Comparison of ENCODE assay signal across 9 cellular contexts in the genomic region with DNA sequence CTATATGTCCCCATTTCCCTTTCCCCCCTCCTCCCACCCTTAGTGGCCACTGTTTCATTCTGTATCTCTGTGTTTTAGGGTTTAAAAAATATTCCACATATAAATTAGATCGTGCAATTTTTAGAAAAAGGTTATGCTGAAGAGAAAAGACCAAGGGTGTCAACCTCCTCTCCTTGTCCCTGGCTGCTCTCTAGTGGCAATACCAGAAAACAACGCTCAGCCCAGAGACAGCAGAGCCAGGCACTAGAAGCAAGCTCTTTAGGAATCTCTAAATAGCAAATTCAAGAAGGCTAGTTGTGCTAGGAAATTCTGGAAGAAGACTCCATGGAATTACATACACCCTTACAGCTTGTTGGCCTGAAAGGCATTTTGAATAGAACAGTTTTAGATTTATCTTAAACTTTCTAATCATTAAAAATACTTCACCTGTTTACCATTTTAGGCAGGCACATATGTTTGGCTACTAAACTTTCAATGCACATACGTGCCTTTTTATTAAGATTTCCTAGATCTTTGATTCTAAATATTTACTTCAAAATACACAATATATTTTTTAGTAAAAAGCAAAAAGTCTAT. TPM values are rescaled to one million over a fixed set of nuclear protein-coding genes. Genes with fewer than 3 reads are reported as not detected.
A peak's percentile ranks its signal among the peaks of the same experiment; 100 is the strongest.
DNase-seq lines count a peak whose midpoint lies in the region; ATAC-seq, FAIRE-seq and TF ChIP-seq lines count a peak whose summit lies in the region.
"Had no signal": no experiment of that assay in that cellular context is flagged by ENCODE, and none has a peak within 500 bp of the region (broad histone marks: within the 10 kb centered on the region; RNA-seq: fewer than 3 reads in every experiment).

No MANE protein-coding gene starts in this region.

- no peaks in the 10 kb centered on the region for H3K4me1 ChIP-seq in adrenal gland (replicated peaks in 1 of 2)
- peaks cover 5% of the 10 kb centered on the region for H3K4me1 ChIP-seq in right cardiac atrium (ENCODE audit: control insufficient read depth, insufficient read depth, low read length)
- no peaks in the 10 kb centered on the region for H3K4me1 ChIP-seq in small intestine (ENCODE audit: control insufficient read depth in 2 of 2, insufficient read depth in 1 of 2, low read depth in 1 of 2, low read length in 1 of 2)

- H3K36me3 ChIP-seq in adrenal gland (replicated peaks in 1 of 2) (no peaks in the 10 kb centered on the region), small intestine (ENCODE audit: control insufficient read depth in 2 of 2, insufficient read depth in 2 of 2, low read length in 2 of 2) (no peaks in the 10 kb centered on the region)

- intact Hi-C loops in adrenal gland (cut with DNase I), result no loop called here
- intact Hi-C loops in right cardiac atrium (cut with DNase I), result no loop called here

- 22 to 32% (median 30%) methylated on average over 3 of the region's 3 CpGs for WGBS in adrenal gland, 4 donors
- WGBS in right cardiac atrium, result 27% methylated on average over 3 of the region's 3 CpGs
- WGBS in small intestine, 3 donors, result 24 to 33% (median 33%) methylated on average over 3 of the region's 3 CpGs

- H3K27ac ChIP-seq in adrenal gland, result no peak overlapping the region
- H3K27ac ChIP-seq in right cardiac atrium (ENCODE audit: low read length), result no peak overlapping the region
- H3K27ac ChIP-seq in small intestine (ENCODE audit: low read depth in 1 of 2, low read length in 1 of 2), result no peak overlapping the region

- TF ChIP-seq CTCF in AG09319 (IDR thresholded peaks at IDR 0.05; ENCODE audit: low read depth, low read length) (peak; percentile 88), GM12874 (IDR thresholded peaks at IDR 0.05; ENCODE audit: insufficient read depth, low read depth, low read length) (peak; percentile 57), adrenal gland (IDR thresholded peaks at IDR 0.05) (peak; percentile 15 to 57 (median 46))

- no peak for FAIRE-seq in small intestine (lab: Jason Lieb, UNC)

- H3K27me3 ChIP-seq in adrenal gland, result no peaks in the 10 kb centered on the region
- no peaks in the 10 kb centered on the region for H3K27me3 ChIP-seq in right cardiac atrium (ENCODE audit: control insufficient read depth, insufficient read depth)
- H3K27me3 ChIP-seq in small intestine (ENCODE audit: control insufficient read depth in 2 of 2, insufficient read depth in 2 of 2, low read length in 2 of 2), result no peaks in the 10 kb centered on the region

- TF ChIP-seq POLR2A in adrenal gland (IDR thresholded peaks at IDR 0.05), result no peak

- no peak overlapping the region for H3K4me3 ChIP-seq in adrenal gland
- no peak overlapping the region for H3K4me3 ChIP-seq in right cardiac atrium (ENCODE audit: low read length)
- H3K4me3 ChIP-seq in small intestine (ENCODE audit: low read depth in 1 of 2, low read length in 2 of 2), result no peak overlapping the region

- no peaks in the 10 kb centered on the region for H3K9me3 ChIP-seq in adrenal gland (replicated peaks in 1 of 3)
- H3K9me3 ChIP-seq in right cardiac atrium (ENCODE audit: control insufficient read depth, low read length), result no peaks in the 10 kb centered on the region
- no peaks in the 10 kb centered on the region for H3K9me3 ChIP-seq in small intestine (ENCODE audit: control insufficient read depth, low read depth)

- DNase-seq in AG09319 (ENCODE audit: extremely low read depth, low read depth), result peak; percentile 60
- peak; percentile 53 for DNase-seq in NCI-H226
- peak; percentile 28 to 65 (median 40) for DNase-seq in adrenal gland
- DNase-seq in right cardiac atrium, result peak; percentile 43 to 71 (median 65)
- peak; percentile 19 for DNase-seq in small intestine
- DNase-seq in cortex of kidney (lab: John Stamatoyannopoulos, UW), result no peak

- ATAC-seq in HG02798 (IDR thresholded peaks at IDR 0.05; ENCODE audit: poor library complexity, unreplicated experiment) (peak; percentile 83), right cardiac atrium (peak; percentile 86 to 90)
- ATAC-seq: naive thymus-derived CD8-positive, alpha-beta T cell had no signal

RNA-seq across cellular contexts. Expression of gene RASGRP3, which starts 35.1 kb away (rescaled TPM):
- total RNA-seq in adrenal gland (10 to 100 TPM in 6 of 8 donors, 1 to 10 TPM in 2; 3.3 to 23.8 (median 11.0) TPM), right cardiac atrium (10 to 100 TPM; 38.2 to 61.6 (median 49.6) TPM)
- polyA plus RNA-seq in adrenal gland (1 to 10 TPM; 2.5 to 8.2 (median 4.8) TPM), right cardiac atrium (22.7 TPM), small intestine (1 to 10 TPM; 1.6 to 3.9 (median 3.8) TPM)
